ENCODE assay signal across 9 cellular contexts in genomic region chr1:164561461-164561860, GRCh38. TPM values are rescaled to one million over a fixed set of nuclear protein-coding genes. Genes with fewer than 3 reads are reported as not detected.
DNase-seq lines count a peak whose midpoint lies in the region; ATAC-seq, FAIRE-seq and TF ChIP-seq lines count a peak whose summit lies in the region.
"Had no signal": no experiment of that assay in that cellular context is flagged by ENCODE, and none has a peak within 500 bp of the region (broad histone marks: within the 10 kb centered on the region; RNA-seq: fewer than 3 reads in every experiment).

No MANE protein-coding gene starts in this region.

- intact Hi-C loops in lower lobe of right lung (cut with DNase I) (no loop called here), transverse colon (cut with DNase I; ENCODE audit: low total_unique reads) (no loop called here)

- H3K27ac ChIP-seq in lower lobe of right lung = peak overlapping the region; percentile 81
- H3K27ac ChIP-seq in transverse colon = peak overlapping the region; percentile 87 to 89 (median 87)

- no peaks in the 10 kb centered on the region for H3K9me3 ChIP-seq in lower lobe of right lung
- H3K9me3 ChIP-seq in transverse colon = no peaks in the 10 kb centered on the region
- H3K9me3 ChIP-seq in T-helper 17 cell (ENCODE audit: control insufficient read depth, low read length, poor library complexity, severe bottlenecking) = no peaks in the 10 kb centered on the region

- WGBS in transverse colon (ENCODE audit: low coverage in 1 of 2), 2 donors = 0 to 2% methylated on average over 1 of the region's 1 CpG

- no peak for FAIRE-seq in bronchial epithelial cell (lab: Jason Lieb, UNC)

- H3K27me3 ChIP-seq in bronchial epithelial cell (ENCODE audit: control insufficient read depth, insufficient read depth, low read length) (no peaks in the 10 kb centered on the region), lower lobe of right lung (ENCODE audit: low read depth) (no peaks in the 10 kb centered on the region), transverse colon (no peaks in the 10 kb centered on the region)

- H3K4me1 ChIP-seq in lower lobe of right lung (peaks cover 17% of the 10 kb centered on the region), transverse colon (peaks cover 0 to 38% (median 1%) of the 10 kb centered on the region in 4 donors)

- ATAC-seq in lower lobe of right lung = no peak
- no peak for ATAC-seq in T-helper 17 cell

- peaks cover 15% of the 10 kb centered on the region for H3K27me3 Mint-ChIP-seq in T-helper 17 cell

- no peak for TF ChIP-seq EP300 in transverse colon (IDR thresholded peaks at IDR 0.05; ENCODE audit: low read depth)

- H3K36me3 Mint-ChIP-seq in T-helper 17 cell (ENCODE audit: low read depth) = no peaks in the 10 kb centered on the region
- H3K36me3 Mint-ChIP-seq: CD4-positive, CD25-positive, alpha-beta regulatory T cell had no signal

- H3K4me1 Mint-ChIP-seq in T-helper 17 cell = peaks cover 3% of the 10 kb centered on the region

- H3K36me3 ChIP-seq in bronchial epithelial cell (ENCODE audit: control insufficient read depth, insufficient read depth, low read length) = no peaks in the 10 kb centered on the region
- H3K36me3 ChIP-seq in lower lobe of right lung = no peaks in the 10 kb centered on the region
- H3K36me3 ChIP-seq in transverse colon = no peaks in the 10 kb centered on the region

- TF ChIP-seq CTCF in bronchial epithelial cell (IDR thresholded peaks at IDR 0.05; ENCODE audit: insufficient read depth, low read length, severe bottlenecking) = no peak
- no peak for TF ChIP-seq CTCF in lower lobe of right lung (IDR thresholded peaks at IDR 0.05)
- no peak for TF ChIP-seq CTCF in transverse colon (IDR thresholded peaks at IDR 0.05)

- H3K4me3 ChIP-seq in bronchial epithelial cell (ENCODE audit: low read depth, low read length) (peak overlapping the region; percentile 53), lower lobe of right lung (peak overlapping the region; percentile 69), transverse colon (peak overlapping the region; percentile 43 to 90 (median 72))

- in situ Hi-C loops in transverse colon (cut with MboI; ENCODE audit: low pct_ligation_motif_present in 1 of 4, low pct_unique_long_range_greater_than_20kb in 1 of 4, low sequenced_read_pairs in 3 of 4) = loop anchor here in 1 of 4 donors (10.0 kb wide), 1 partner anchor 223 kb away; no protein-coding TSS in a partner anchor

- H3K4me3 Mint-ChIP-seq in T-helper 17 cell = no peak overlapping the region
- H3K4me3 Mint-ChIP-seq: CD4-positive, CD25-positive, alpha-beta regulatory T cell had no signal

- no peak for TF ChIP-seq POLR2A in transverse colon (IDR thresholded peaks at IDR 0.05)

- DNase-seq in NCI-H82 (lab: John Stamatoyannopoulos, UW) (peak; percentile 17), NCI-H82 treated with DMSO at 0.1 percent for 48 hours (lab: John Stamatoyannopoulos, UW; ENCODE audit: unreplicated experiment) (no peak), bronchial epithelial cell (ENCODE audit: low read depth) (peak; percentile 23), lower lobe of right lung (no peak), transverse colon (no peak), T-helper 17 cell (no peak), COLO829 (ENCODE audit: low spot score) (no peak), GM03348 (ENCODE audit: low spot score) (no peak)
- DNase-seq: CD4-positive, CD25-positive, alpha-beta regulatory T cell had no signal

- no peak overlapping the region for H3K27ac Mint-ChIP-seq in T-helper 17 cell

RNA-seq across cellular contexts. Expression of gene PBX1, which starts 2.5 kb away (rescaled TPM):
- 2.9 and 3.2 TPM in 2 replicates for total RNA-seq in bronchial epithelial cell
- total RNA-seq in lower lobe of right lung = 58.1 TPM
- total RNA-seq in transverse colon = 10 to 100 TPM; 46.8 to 77.2 (median 50.7) TPM
- 10 to 100 TPM in 1 of 2 donors, under 1 TPM in 1; 0.80 to 16.6 TPM for total RNA-seq in T-helper 17 cell

Comparison
In these comparisons a context has a peak if more than half of its experiments do, and no peak if none do; other contexts are left out.
1. DNase-seq: peak in NCI-H82 (single experiment) and bronchial epithelial cell (single experiment); none in NCI-H82 treated with DMSO at 0.1 percent for 48 hours (single experiment), lower lobe of right lung (single experiment), transverse colon (single experiment), T-helper 17 cell (0 of 3), COLO829 (single experiment) and GM03348 (single experiment).
2. Peak in every context shown above with its lines, with median percentiles within 50 percentile points of each other: H3K4me3 ChIP-seq.